In genomic region chr7:158616050-158616449, GRCh38 we compare ENCODE assay signal across 23 cellular contexts. TPM values are rescaled to one million over a fixed set of nuclear protein-coding genes. Genes with fewer than 3 reads are reported as not detected.
DNase-seq lines count a peak whose midpoint lies in the region; ATAC-seq, FAIRE-seq and TF ChIP-seq lines count a peak whose summit lies in the region.
"Had no signal": no experiment of that assay in that cellular context is flagged by ENCODE, and none has a peak within 500 bp of the region (broad histone marks: within the 10 kb centered on the region; RNA-seq: fewer than 3 reads in every experiment).

No MANE protein-coding gene starts in this region.

- no peak for DNase-seq in GM23338 (ENCODE audit: low spot score)
- peak; percentile 19 for DNase-seq in NCI-H69 (lab: John Stamatoyannopoulos, UW)
- DNase-seq in trophoblast cell, result peak in 1 of 2 donors; percentile 70
- DNase-seq in pons (ENCODE audit: low spot score), result no peak
- no peak for DNase-seq in NK-92 (lab: John Stamatoyannopoulos, UW; ENCODE audit: unreplicated experiment)
- DNase-seq: Calu3; DMS79 treated with DMSO at 0.1 percent for 48 hours; GF-D8; NCI-H1048; NCI-H1436; NCI-H187; NCI-H2081 treated with DMSO at 0.1 percent for 48 hours; NCI-H2171; NCI-H226; NCI-H510A; NK-92 treated with Interleukin-12 subunit alpha and Interleukin-12 subunit beta, amount 100 ng/mL, for 24 hours; PC-3 had no signal

- H3K4me1 ChIP-seq in GM23338 (ENCODE audit: insufficient read depth) (peaks cover 35% of the 10 kb centered on the region), trophoblast cell (ENCODE audit: control insufficient read depth in 1 of 2, insufficient read depth in 2 of 2, low read length in 2 of 2) (no peaks in the 10 kb centered on the region)

- H3K9me3 ChIP-seq in trophoblast cell (ENCODE audit: insufficient read depth, low read depth, low read length), result no peaks in the 10 kb centered on the region

- peaks cover 43% of the 10 kb centered on the region for H3K4me1 Mint-ChIP-seq in GM23338

- H3K14ac ChIP-seq in trophoblast cell (ENCODE audit: low read length), result no peak overlapping the region

- ATAC-seq in GM23338 (no peak), GM21390 (IDR thresholded peaks at IDR 0.05; ENCODE audit: unreplicated experiment) (no peak)
- ATAC-seq: PC-3, SK-N-SH treated with all-trans-retinoic acid at 6 μM for 48 hours had no signal

- peak overlapping the region; percentile 91 for H3K23ac ChIP-seq in trophoblast cell (ENCODE audit: low read length)

- no peak overlapping the region for H3K18ac ChIP-seq in trophoblast cell (ENCODE audit: low read length)

- H3K79me2 ChIP-seq in GM23338 (replicated peaks; ENCODE audit: insufficient read depth), result peaks cover 18% of the 10 kb centered on the region
- H3K79me2 ChIP-seq in trophoblast cell (ENCODE audit: control insufficient read depth, insufficient read depth, low read length, poor library complexity), result no peaks in the 10 kb centered on the region

- no CpG with 5 or more reads among the region's 2 CpGs for WGBS in trophoblast cell (ENCODE audit: extremely low coverage, insufficient coverage, insufficient read length)

- H3K27me3 ChIP-seq in GM23338 (ENCODE audit: insufficient read depth) (no peaks in the 10 kb centered on the region), trophoblast cell (ENCODE audit: insufficient read depth, low read length) (no peaks in the 10 kb centered on the region)

- peaks cover 7% of the 10 kb centered on the region for H3K27me3 Mint-ChIP-seq in GM23338 (ENCODE audit: insufficient read depth, low read depth, poor library complexity)

- no peaks in the 10 kb centered on the region for H3K9me3 Mint-ChIP-seq in GM23338

- H2AFZ ChIP-seq in GM23338 (no peak overlapping the region), trophoblast cell (ENCODE audit: insufficient read depth, low read length, poor library complexity) (no peak overlapping the region)

- H3K4me3 ChIP-seq in GM23338 (no peak overlapping the region), trophoblast cell (ENCODE audit: low read depth, low read length) (no peak overlapping the region)

- H4K91ac ChIP-seq in trophoblast cell (ENCODE audit: low read depth, low read length), result no peak overlapping the region

- no peaks in the 10 kb centered on the region for H3K79me1 ChIP-seq in trophoblast cell (ENCODE audit: low read length)

- no peaks in the 10 kb centered on the region for H4K20me1 ChIP-seq in GM23338 (replicated peaks; ENCODE audit: insufficient read depth)

- no peak overlapping the region for H2BK5ac ChIP-seq in trophoblast cell (ENCODE audit: low read depth, low read length, poor library complexity)

- no peak overlapping the region for H3K4me3 Mint-ChIP-seq in GM23338
- H3K4me3 Mint-ChIP-seq: IgD-negative memory B cell had no signal

- H4K12ac ChIP-seq in trophoblast cell (ENCODE audit: low read depth, low read length), result no peak overlapping the region

- H3K4ac ChIP-seq in trophoblast cell (ENCODE audit: low read depth, low read length), result no peak overlapping the region

- H3K27ac Mint-ChIP-seq in GM23338, result no peak overlapping the region; the same call in 1 of the 2 replicates
- H3K27ac Mint-ChIP-seq: IgD-negative memory B cell had no signal

- no peak overlapping the region for H2BK12ac ChIP-seq in trophoblast cell (ENCODE audit: low read length)

- H3K9ac ChIP-seq in trophoblast cell (ENCODE audit: low read length), result no peak overlapping the region

- peak overlapping the region; percentile 42 for H3K4me2 ChIP-seq in GM23338
- H3K4me2 ChIP-seq in trophoblast cell (ENCODE audit: low read length), result no peak overlapping the region

- H4K8ac ChIP-seq in trophoblast cell (ENCODE audit: low read depth, low read length), result no peak overlapping the region

- no peak overlapping the region for H2BK120ac ChIP-seq in trophoblast cell (ENCODE audit: insufficient read depth, low read length, poor library complexity)

- peaks cover 5% of the 10 kb centered on the region; the same call in 1 of the 2 replicates for H3K9me2 ChIP-seq in GM23338 (ENCODE audit: insufficient read depth)

- H3K36me3 ChIP-seq in GM23338 (ENCODE audit: insufficient read depth) (peaks cover 5% of the 10 kb centered on the region; the same call in 1 of the 2 replicates), trophoblast cell (ENCODE audit: control insufficient read depth in 1 of 2, insufficient read depth in 2 of 2, low read length in 2 of 2) (peaks cover 2 to 6% of the 10 kb centered on the region in 2 experiments)

- H3K36me3 Mint-ChIP-seq in GM23338 (ENCODE audit: low read depth), result peaks cover 20% of the 10 kb centered on the region; the same call in 2 of the 3 replicates

- H2AK5ac ChIP-seq in trophoblast cell (ENCODE audit: low read length), result no peak overlapping the region

- TF ChIP-seq CTCF in GM23338 (conservative IDR thresholded peaks at IDR 0.05; ENCODE audit: low read depth in 2 of 2), result no peak

- no peaks in the 10 kb centered on the region for H3F3A ChIP-seq in GM23338 (replicated peaks; ENCODE audit: low read depth)

- H3K27ac ChIP-seq in GM23338 (ENCODE audit: low read depth) (peak overlapping the region; percentile 91), trophoblast cell (ENCODE audit: low read depth, low read length) (no peak overlapping the region)

- FAIRE-seq in endometrium (lab: Jason Lieb, UNC), result peak; percentile 29
- FAIRE-seq: GM12891, H54 had no signal

TF ChIP-seq in GM23338, 12 proteins besides CTCF, POLR2A, EP300 and RAD21 (continues in another document):
- TF ChIP-seq ETS1 (IDR thresholded peaks at IDR 0.05) (no peak), POLR2AphosphoS5 (IDR thresholded peaks at IDR 0.05; ENCODE audit: low read depth) (no peak), EZH2phosphoT487 (IDR thresholded peaks at IDR 0.05; ENCODE audit: unreplicated experiment) (no peak), ZNF331 (CRISPR knock-in tag; IDR thresholded peaks at IDR 0.05; ENCODE audit: low read depth) (no peak), REST (IDR thresholded peaks at IDR 0.05; ENCODE audit: unreplicated experiment) (no peak)

RNA-seq across cellular contexts. Expression of gene PTPRN2, which starts 28.4 kb away (rescaled TPM):
- 3.7 and 4.0 TPM in 2 replicates for total RNA-seq in GM23338 (2014; rRNA removed; shearing (Covaris generic))
- polyA plus RNA-seq in GM23338 (2016; fragmentation: Nextera tagmentation; extraction: Ambion mirVana), result 0.87 and 1.4 TPM in 2 replicates
- polyA plus RNA-seq in trophoblast cell (2013), result not detected in 2 replicates
